ENCODE assay signal across 8 cellular contexts in the genomic region with DNA sequence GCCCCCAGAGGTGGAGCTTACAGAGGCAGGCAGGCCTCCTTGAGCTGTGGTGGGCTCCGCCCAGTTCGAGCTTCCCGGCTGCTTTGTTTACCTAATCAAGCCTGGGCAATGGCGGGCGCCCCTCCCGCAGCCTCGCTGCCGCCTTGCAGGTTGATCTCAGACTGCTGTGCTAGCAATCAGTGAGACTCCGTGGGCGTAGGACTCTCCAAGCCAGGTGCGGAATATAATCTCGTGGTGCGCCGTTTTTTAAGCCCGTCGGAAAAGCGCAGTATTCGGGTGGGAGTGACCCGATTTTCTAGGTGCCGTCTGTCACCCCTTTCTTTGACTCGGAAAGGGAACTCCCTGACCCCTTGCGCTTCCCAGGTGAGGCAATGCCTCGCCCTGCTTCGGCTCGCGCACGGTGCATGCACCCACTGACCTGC. TPM values are rescaled to one million over a fixed set of nuclear protein-coding genes. Genes with fewer than 3 reads are reported as not detected.
DNase-seq lines count a peak whose midpoint lies in the region; ATAC-seq and TF ChIP-seq lines count a peak whose summit lies in the region.
"Not testable (repeated sequence)": the region's sequence is repeated elsewhere in the genome, so short reads cannot be mapped to it uniquely, and the experiment has no call there.

No MANE protein-coding gene starts in this region.

- not testable (repeated sequence) for ATAC-seq in PC-3; activated CD8-positive, alpha-beta memory T cell treated with anti-CD3 and anti-CD28 coated beads, Interleukin-2, amount 10 ng/mL, durations not matched to agents 7 days and 5 days; memory B cell (ENCODE audit: low read depth)

- H3K4me1 Mint-ChIP-seq in activated CD8-positive, alpha-beta memory T cell treated with anti-CD3 and anti-CD28 coated beads, Interleukin-2, amount 10 ng/mL, durations not matched to agents 7 days and 5 days; brain; memory B cell: not testable (repeated sequence)

- H3K27me3 Mint-ChIP-seq in activated CD8-positive, alpha-beta memory T cell treated with anti-CD3 and anti-CD28 coated beads, Interleukin-2, amount 10 ng/mL, durations not matched to agents 7 days and 5 days; brain; memory B cell: not testable (repeated sequence)

- TF ChIP-seq POLR2A in thyroid gland (IDR thresholded peaks at IDR 0.05) = peak in 1 of 2 donors; percentile 53

- not testable (repeated sequence) for H4K20me1 ChIP-seq in PC-3 (ENCODE audit: low read length)

- not testable (repeated sequence) for H3K27me3 ChIP-seq in GM06990 (replicated peaks; ENCODE audit: control insufficient read depth, insufficient read depth, low read length); PC-3 (ENCODE audit: low read length); rectal smooth muscle tissue (ENCODE audit: control insufficient read depth, insufficient read depth, low read length); thyroid gland

- POLR2A ChIA-PET in PC-3 (lab: Charles Lee; ENCODE audit: unreplicated experiment) = interaction anchor here (0.6 kb wide), 1 partner anchor 107 kb away, joined by 4 read pairs; no protein-coding TSS in a partner anchor

- H3K4me2 ChIP-seq in PC-3 (ENCODE audit: low read length) = peak overlapping the region; percentile 82

- H2AFZ ChIP-seq in PC-3 (ENCODE audit: low read length) = peak overlapping the region; percentile 73

- H3K36me3 Mint-ChIP-seq in activated CD8-positive, alpha-beta memory T cell treated with anti-CD3 and anti-CD28 coated beads, Interleukin-2, amount 10 ng/mL, durations not matched to agents 7 days and 5 days; brain; memory B cell: not testable (repeated sequence)

- H3K9me3 Mint-ChIP-seq in activated CD8-positive, alpha-beta memory T cell treated with anti-CD3 and anti-CD28 coated beads, Interleukin-2, amount 10 ng/mL, durations not matched to agents 7 days and 5 days (ENCODE audit: low read depth); memory B cell: not testable (repeated sequence)
- H3K9me3 Mint-ChIP-seq in brain = peaks cover 11 to 19% (median 14%) of the 10 kb centered on the region in 5 experiments

- 48 to 69% methylated on average over 19 to 25 of the region's 27 CpGs for WGBS in thyroid gland, 2 donors

- not testable (repeated sequence) for H3K4me1 ChIP-seq in PC-3 (ENCODE audit: insufficient read depth, low read length); rectal smooth muscle tissue (ENCODE audit: control insufficient read depth, insufficient read depth, low read length)
- peaks cover 6 to 12% of the 10 kb centered on the region in 2 donors for H3K4me1 ChIP-seq in thyroid gland

- not testable (repeated sequence) for H3K9me2 ChIP-seq in PC-3 (replicated peaks; ENCODE audit: low read length)

- peak overlapping the region; percentile 56 for H3K9ac ChIP-seq in PC-3 (ENCODE audit: low read length)
- not testable (repeated sequence) for H3K9ac ChIP-seq in rectal smooth muscle tissue (ENCODE audit: low read length)

- H3F3A ChIP-seq in PC-3 (ENCODE audit: low read length, unreplicated experiment) = not testable (repeated sequence)

- H3K27ac ChIP-seq in PC-3 (ENCODE audit: low read length); rectal smooth muscle tissue (ENCODE audit: low read depth, low read length): not testable (repeated sequence)
- peak overlapping the region in 2 of 3 donors; percentile 56 to 61 for H3K27ac ChIP-seq in thyroid gland

- not testable (repeated sequence) for DNase-seq in GM06990 (ENCODE audit: extremely low read depth, insufficient read length); PC-3; activated CD8-positive, alpha-beta memory T cell treated with anti-CD3 and anti-CD28 coated beads, Interleukin-2, amount 10 ng/mL, durations not matched to agents 7 days and 5 days; fibroblast of the aortic adventitia (ENCODE audit: low read depth)
- DNase-seq in memory B cell (ENCODE audit: low spot score in 2 of 2) (peak; percentile 4 to 19), thyroid gland (peak; percentile 44 to 48)

- H3K4me3 Mint-ChIP-seq in activated CD8-positive, alpha-beta memory T cell treated with anti-CD3 and anti-CD28 coated beads, Interleukin-2, amount 10 ng/mL, durations not matched to agents 7 days and 5 days; brain: not testable (repeated sequence)
- H3K4me3 Mint-ChIP-seq in memory B cell = peak overlapping the region; percentile 85

- H3K36me3 ChIP-seq in GM06990 (ENCODE audit: control insufficient read depth, insufficient read depth, low read length); PC-3 (ENCODE audit: low read depth, low read length); rectal smooth muscle tissue (ENCODE audit: control insufficient read depth, insufficient read depth, low read length); thyroid gland: not testable (repeated sequence)

- peak overlapping the region; percentile 82 for H3K27ac Mint-ChIP-seq in activated CD8-positive, alpha-beta memory T cell treated with anti-CD3 and anti-CD28 coated beads, Interleukin-2, amount 10 ng/mL, durations not matched to agents 7 days and 5 days
- H3K27ac Mint-ChIP-seq in brain (peak overlapping the region; percentile 82 to 99 (median 93)), memory B cell (peak overlapping the region; percentile 15)

- peaks cover 26% of the 10 kb centered on the region for H3K79me2 ChIP-seq in PC-3 (ENCODE audit: low read length)

- not testable (repeated sequence) for TF ChIP-seq CTCF in GM06990 (IDR thresholded peaks at IDR 0.05; ENCODE audit: insufficient read depth, low read length, poor library complexity, severe bottlenecking); PC-3 (conservative IDR thresholded peaks at IDR 0.05; ENCODE audit: low read depth, low read length); brain (conservative IDR thresholded peaks at IDR 0.05); fibroblast of the aortic adventitia (IDR thresholded peaks at IDR 0.05; ENCODE audit: insufficient read depth, low read length); thyroid gland (IDR thresholded peaks at IDR 0.05)

- not testable (repeated sequence) for BruUV-seq in PC-3 (replicated peaks; lab: Mats Ljungman, UMichigan)

- H3K4me3 ChIP-seq in GM06990 (replicated peaks; ENCODE audit: low read depth, low read length) = peak overlapping the region; percentile 65
- H3K4me3 ChIP-seq in PC-3 (ENCODE audit: low read length) = peak overlapping the region; percentile 70
- peak overlapping the region; percentile 56 for H3K4me3 ChIP-seq in fibroblast of the aortic adventitia (ENCODE audit: low read depth, low read length)
- peak overlapping the region; percentile 63 for H3K4me3 ChIP-seq in rectal smooth muscle tissue (ENCODE audit: low read length)
- H3K4me3 ChIP-seq in thyroid gland (replicated peaks in 1 of 3) = peak overlapping the region in 1 of 3 donors; percentile 26

- CTCF ChIA-PET in PC-3 (lab: Charles Lee) = not testable (repeated sequence)
- CTCF ChIA-PET in activated CD8-positive, alpha-beta memory T cell treated with anti-CD3 and anti-CD28 coated beads, Interleukin-2, amount 10 ng/mL, durations not matched to agents 7 days and 5 days (lab: Charles Lee) = interaction anchor here (1.2 kb wide), 1 partner anchor 26 kb away, joined by 4 read pairs; a partner anchor contains a TSS

- H3K9me3 ChIP-seq in PC-3 (ENCODE audit: low read length); thyroid gland: not testable (repeated sequence)

- intact Hi-C loops in PC-3 (cut with micrococcal nuclease); thyroid gland (cut with DNase I): not testable (repeated sequence)

RNA-seq across cellular contexts. Expression of a gene that starts 25.8 kb away (rescaled TPM):
- total RNA-seq in PC-3 (2014; rRNA removed) = 35.1 and 38.4 TPM in 2 replicates
- total RNA-seq in activated CD8-positive, alpha-beta memory T cell treated with anti-CD3 and anti-CD28 coated beads, Interleukin-2, amount 10 ng/mL, durations not matched to agents 7 days and 5 days = 10 to 100 TPM; 32.7 to 37.7 TPM
- polyA plus RNA-seq in brain (ENCODE audit: insufficient read depth, low read depth, low replicate concordance) = 35.3 TPM
- 80.3 and 106 TPM in 2 replicates for total RNA-seq in fibroblast of the aortic adventitia (ENCODE audit: low replicate concordance)
- 100 to 1,000 TPM in 1 of 4 donors, 10 to 100 TPM in 3; 49.3 to 139 (median 92.8) TPM for total RNA-seq in thyroid gland

RNA-seq across cellular contexts. Expression of a gene that starts 36.0 kb away (rescaled TPM):
- 6.4 and 7.1 TPM in 2 replicates for total RNA-seq in PC-3 (2014; rRNA removed)
- total RNA-seq in activated CD8-positive, alpha-beta memory T cell treated with anti-CD3 and anti-CD28 coated beads, Interleukin-2, amount 10 ng/mL, durations not matched to agents 7 days and 5 days = 10 to 100 TPM; 55.9 to 56.4 TPM
- 29.4 TPM for polyA plus RNA-seq in brain (ENCODE audit: insufficient read depth, low read depth, low replicate concordance)
- total RNA-seq in fibroblast of the aortic adventitia (ENCODE audit: low replicate concordance) = 4.3 and 19.8 TPM in 2 replicates
- total RNA-seq in thyroid gland = 10 to 100 TPM; 29.8 to 51.0 (median 47.1) TPM

Comparison
In these comparisons a context has a peak if more than half of its experiments do, and no peak if none do; other contexts are left out.
1. H3K27ac Mint-ChIP-seq: peak in every context shown above with its lines; median percentile 93 in brain; 82 in activated CD8-positive, alpha-beta memory T cell treated with anti-CD3 and anti-CD28 coated beads, Interleukin-2, amount 10 ng/mL, durations not matched to agents 7 days and 5 days; 15 in memory B cell.